Comparison of ENCODE assay signal across 1 cellular context in the genomic region with DNA sequence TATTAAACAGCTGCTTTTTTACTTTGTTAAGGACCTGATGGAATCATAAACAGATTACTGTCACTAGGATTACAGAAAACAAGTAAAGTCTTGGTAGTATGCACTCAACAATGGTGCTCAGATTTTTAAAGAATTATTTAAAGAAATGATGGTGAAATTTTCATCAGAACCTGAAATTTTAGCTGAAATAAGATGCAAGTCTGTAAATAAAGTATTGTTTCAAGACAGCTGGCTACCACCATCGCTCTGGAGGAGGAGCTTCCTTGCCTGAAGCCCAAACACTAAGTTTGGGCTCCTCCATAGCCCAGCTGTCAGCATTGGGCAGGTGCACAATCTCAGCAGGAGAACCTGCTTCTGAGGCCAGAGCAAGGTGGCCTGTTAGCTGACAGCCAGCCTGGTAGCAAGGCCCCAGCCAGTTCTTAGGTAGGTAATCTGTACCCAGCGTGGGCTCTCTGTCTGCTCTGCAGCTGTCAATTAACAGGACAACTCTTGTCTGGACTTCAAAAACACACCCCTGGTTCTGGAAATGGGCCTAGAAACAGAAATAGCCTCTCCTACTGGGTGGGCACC.
TF ChIP-seq lines count a peak whose summit lies in the region.

No MANE protein-coding gene starts in this region.

TF ChIP-seq in HepG2, 621 proteins besides CTCF, POLR2A, EP300 and RAD21 (continued from another document):
- TF ChIP-seq, protein P1, sequence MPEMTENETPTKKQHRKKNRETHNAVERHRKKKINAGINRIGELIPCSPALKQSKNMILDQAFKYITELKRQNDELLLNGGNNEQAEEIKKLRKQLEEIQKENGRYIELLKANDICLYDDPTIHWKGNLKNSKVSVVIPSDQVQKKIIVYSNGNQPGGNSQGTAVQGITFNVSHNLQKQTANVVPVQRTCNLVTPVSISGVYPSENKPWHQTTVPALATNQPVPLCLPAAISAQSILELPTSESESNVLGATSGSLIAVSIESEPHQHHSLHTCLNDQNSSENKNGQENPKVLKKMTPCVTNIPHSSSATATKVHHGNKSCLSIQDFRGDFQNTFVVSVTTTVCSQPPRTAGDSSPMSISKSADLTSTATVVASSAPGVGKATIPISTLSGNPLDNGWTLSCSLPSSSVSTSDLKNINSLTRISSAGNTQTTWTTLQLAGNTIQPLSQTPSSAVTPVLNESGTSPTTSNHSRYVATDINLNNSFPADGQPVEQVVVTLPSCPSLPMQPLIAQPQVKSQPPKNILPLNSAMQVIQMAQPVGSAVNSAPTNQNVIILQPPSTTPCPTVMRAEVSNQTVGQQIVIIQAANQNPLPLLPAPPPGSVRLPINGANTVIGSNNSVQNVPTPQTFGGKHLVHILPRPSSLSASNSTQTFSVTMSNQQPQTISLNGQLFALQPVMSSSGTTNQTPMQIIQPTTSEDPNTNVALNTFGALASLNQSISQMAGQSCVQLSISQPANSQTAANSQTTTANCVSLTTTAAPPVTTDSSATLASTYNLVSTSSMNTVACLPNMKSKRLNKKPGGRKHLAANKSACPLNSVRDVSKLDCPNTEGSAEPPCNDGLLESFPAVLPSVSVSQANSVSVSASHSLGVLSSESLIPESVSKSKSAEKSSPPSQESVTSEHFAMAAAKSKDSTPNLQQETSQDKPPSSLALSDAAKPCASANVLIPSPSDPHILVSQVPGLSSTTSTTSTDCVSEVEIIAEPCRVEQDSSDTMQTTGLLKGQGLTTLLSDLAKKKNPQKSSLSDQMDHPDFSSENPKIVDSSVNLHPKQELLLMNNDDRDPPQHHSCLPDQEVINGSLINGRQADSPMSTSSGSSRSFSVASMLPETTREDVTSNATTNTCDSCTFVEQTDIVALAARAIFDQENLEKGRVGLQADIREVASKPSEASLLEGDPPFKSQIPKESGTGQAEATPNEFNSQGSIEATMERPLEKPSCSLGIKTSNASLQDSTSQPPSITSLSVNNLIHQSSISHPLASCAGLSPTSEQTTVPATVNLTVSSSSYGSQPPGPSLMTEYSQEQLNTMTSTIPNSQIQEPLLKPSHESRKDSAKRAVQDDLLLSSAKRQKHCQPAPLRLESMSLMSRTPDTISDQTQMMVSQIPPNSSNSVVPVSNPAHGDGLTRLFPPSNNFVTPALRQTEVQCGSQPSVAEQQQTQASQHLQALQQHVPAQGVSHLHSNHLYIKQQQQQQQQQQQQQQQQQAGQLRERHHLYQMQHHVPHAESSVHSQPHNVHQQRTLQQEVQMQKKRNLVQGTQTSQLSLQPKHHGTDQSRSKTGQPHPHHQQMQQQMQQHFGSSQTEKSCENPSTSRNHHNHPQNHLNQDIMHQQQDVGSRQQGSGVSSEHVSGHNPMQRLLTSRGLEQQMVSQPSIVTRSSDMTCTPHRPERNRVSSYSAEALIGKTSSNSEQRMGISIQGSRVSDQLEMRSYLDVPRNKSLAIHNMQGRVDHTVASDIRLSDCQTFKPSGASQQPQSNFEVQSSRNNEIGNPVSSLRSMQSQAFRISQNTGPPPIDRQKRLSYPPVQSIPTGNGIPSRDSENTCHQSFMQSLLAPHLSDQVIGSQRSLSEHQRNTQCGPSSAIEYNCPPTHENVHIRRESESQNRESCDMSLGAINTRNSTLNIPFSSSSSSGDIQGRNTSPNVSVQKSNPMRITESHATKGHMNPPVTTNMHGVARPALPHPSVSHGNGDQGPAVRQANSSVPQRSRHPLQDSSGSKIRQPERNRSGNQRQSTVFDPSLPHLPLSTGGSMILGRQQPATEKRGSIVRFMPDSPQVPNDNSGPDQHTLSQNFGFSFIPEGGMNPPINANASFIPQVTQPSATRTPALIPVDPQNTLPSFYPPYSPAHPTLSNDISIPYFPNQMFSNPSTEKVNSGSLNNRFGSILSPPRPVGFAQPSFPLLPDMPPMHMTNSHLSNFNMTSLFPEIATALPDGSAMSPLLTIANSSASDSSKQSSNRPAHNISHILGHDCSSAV (CRISPR knock-in tag; IDR thresholded peaks at IDR 0.05; ENCODE audit: borderline replicate concordance): no peak
